In the genomic region with DNA sequence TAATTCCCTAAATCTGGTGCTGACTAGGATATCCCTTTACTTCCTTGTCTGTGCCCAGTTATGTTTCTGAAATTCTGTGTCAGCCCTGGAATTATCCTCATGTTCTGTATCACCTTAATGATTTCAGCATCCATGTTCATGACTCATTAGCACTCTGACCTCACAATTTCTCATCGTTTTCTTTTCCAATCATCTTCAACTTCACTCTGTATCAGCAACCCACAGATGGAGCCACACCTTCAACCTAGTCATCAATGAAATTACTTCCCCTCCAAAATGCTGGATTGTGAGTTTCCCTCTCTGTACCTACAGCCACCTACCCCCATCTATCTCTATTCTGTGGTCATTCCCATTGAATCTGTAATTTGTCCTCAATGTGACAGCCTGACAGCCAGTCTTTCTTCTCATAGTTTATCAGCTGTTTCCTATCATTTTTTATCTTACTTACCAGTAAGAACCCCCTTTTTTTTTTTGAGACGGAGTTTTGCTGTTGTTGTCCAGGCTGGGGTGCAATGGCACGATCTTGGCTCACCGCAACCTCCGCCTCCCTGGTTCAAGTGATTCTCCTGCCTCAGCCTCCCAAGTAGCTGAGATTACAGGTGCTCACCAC, we compare ENCODE assay signal across 11 cellular contexts. TPM values are rescaled to one million over a fixed set of nuclear protein-coding genes. Genes with fewer than 3 reads are reported as not detected.
A peak's percentile ranks its signal among the peaks of the same experiment; 100 is the strongest.
DNase-seq lines count a peak whose midpoint lies in the region; ATAC-seq, FAIRE-seq and TF ChIP-seq lines count a peak whose summit lies in the region.
"Had no signal": no experiment of that assay in that cellular context is flagged by ENCODE, and none has a peak within 500 bp of the region (broad histone marks: within the 10 kb centered on the region; RNA-seq: fewer than 3 reads in every experiment).

No MANE protein-coding gene starts in this region.

- H3K9me3 Mint-ChIP-seq in natural killer cell treated with Interleukin-12 subunit alpha and Interleukin-12 subunit beta and Interleukin-15 and Interleukin-18, amount 100 ng/mL, for 72 hours, result no peaks in the 10 kb centered on the region
- no peaks in the 10 kb centered on the region for H3K9me3 Mint-ChIP-seq in natural killer cell
- peaks cover 4% of the 10 kb centered on the region for H3K9me3 Mint-ChIP-seq in stimulated activated naive CD8-positive, alpha-beta T cell treated with anti-CD3 and anti-CD28 coated beads, Interleukin-15, Interleukin-2, amounts not matched to agents 100 ng/mL and 50 ng/mL, for 24 hours

- intact Hi-C loops in natural killer cell (cut with micrococcal nuclease), result loop anchor here (10.0 kb wide), 2 partner anchors 463 to 1177 kb away; a partner anchor contains a TSS

- peak overlapping the region in 1 of 2 donors; percentile 2 for H3K27ac Mint-ChIP-seq in natural killer cell treated with Interleukin-12 subunit alpha and Interleukin-12 subunit beta and Interleukin-15 and Interleukin-18, amount 100 ng/mL, for 72 hours
- no peak overlapping the region for H3K27ac Mint-ChIP-seq in natural killer cell
- H3K27ac Mint-ChIP-seq in stimulated activated naive CD8-positive, alpha-beta T cell treated with anti-CD3 and anti-CD28 coated beads, Interleukin-15, Interleukin-2, amounts not matched to agents 100 ng/mL and 50 ng/mL, for 24 hours, result peak overlapping the region; percentile 23

- TF ChIP-seq POLR2A in erythroblast (IDR thresholded peaks at IDR 0.05; ENCODE audit: low read length), result peak; percentile 37

- peak overlapping the region; percentile 13 for H3K4me3 Mint-ChIP-seq in natural killer cell treated with Interleukin-12 subunit alpha and Interleukin-12 subunit beta and Interleukin-15 and Interleukin-18, amount 100 ng/mL, for 72 hours
- H3K4me3 Mint-ChIP-seq in natural killer cell, result no peak overlapping the region
- H3K4me3 Mint-ChIP-seq in stimulated activated naive CD8-positive, alpha-beta T cell treated with anti-CD3 and anti-CD28 coated beads, Interleukin-15, Interleukin-2, amounts not matched to agents 100 ng/mL and 50 ng/mL, for 24 hours, result no peak overlapping the region

- no peak for TF ChIP-seq CTCF in natural killer cell (IDR thresholded peaks at IDR 0.05)

- ATAC-seq in natural killer cell treated with Interleukin-12 subunit alpha and Interleukin-12 subunit beta and Interleukin-15 and Interleukin-18, amount 100 ng/mL, for 72 hours, result no peak
- ATAC-seq in natural killer cell (no peak), HG03139 (IDR thresholded peaks at IDR 0.05; ENCODE audit: unreplicated experiment) (no peak)
- ATAC-seq: psoas muscle had no signal

- FAIRE-seq in HTR-8/SVneo (lab: Jason Lieb, UNC), result no peak
- FAIRE-seq: urothelium cell line had no signal

- peaks cover 0 to 10% of the 10 kb centered on the region in 2 donors for H3K27me3 Mint-ChIP-seq in natural killer cell treated with Interleukin-12 subunit alpha and Interleukin-12 subunit beta and Interleukin-15 and Interleukin-18, amount 100 ng/mL, for 72 hours
- H3K27me3 Mint-ChIP-seq in natural killer cell (ENCODE audit: low read depth in 2 of 2), result no peaks in the 10 kb centered on the region
- H3K27me3 Mint-ChIP-seq in stimulated activated naive CD8-positive, alpha-beta T cell treated with anti-CD3 and anti-CD28 coated beads, Interleukin-15, Interleukin-2, amounts not matched to agents 100 ng/mL and 50 ng/mL, for 24 hours, result no peaks in the 10 kb centered on the region

- no peak for DNase-seq in natural killer cell treated with Interleukin-12 subunit alpha and Interleukin-12 subunit beta and Interleukin-15 and Interleukin-18, amount 100 ng/mL, for 72 hours (ENCODE audit: low spot score)
- DNase-seq in natural killer cell (no peak), SW480 (ENCODE audit: low spot score) (peak; percentile 21), erythroblast (lab: John Stamatoyannopoulos, UW) (peak; percentile 90 to 94), NCI-H748 (lab: John Stamatoyannopoulos, UW; ENCODE audit: unreplicated experiment) (no peak), HTR-8/SVneo (ENCODE audit: insufficient read length, low spot score) (no peak)
- DNase-seq: NCI-H146, psoas muscle had no signal

- H3K36me3 Mint-ChIP-seq in natural killer cell treated with Interleukin-12 subunit alpha and Interleukin-12 subunit beta and Interleukin-15 and Interleukin-18, amount 100 ng/mL, for 72 hours, result peaks cover 8% of the 10 kb centered on the region
- peaks cover 6% of the 10 kb centered on the region for H3K36me3 Mint-ChIP-seq in natural killer cell
- H3K36me3 Mint-ChIP-seq in stimulated activated naive CD8-positive, alpha-beta T cell treated with anti-CD3 and anti-CD28 coated beads, Interleukin-15, Interleukin-2, amounts not matched to agents 100 ng/mL and 50 ng/mL, for 24 hours (ENCODE audit: low read depth), result peaks cover 17% of the 10 kb centered on the region

- peaks cover 14 to 23% of the 10 kb centered on the region in 2 donors for H3K4me1 Mint-ChIP-seq in natural killer cell treated with Interleukin-12 subunit alpha and Interleukin-12 subunit beta and Interleukin-15 and Interleukin-18, amount 100 ng/mL, for 72 hours (ENCODE audit: low read depth in 2 of 2)
- H3K4me1 Mint-ChIP-seq in natural killer cell, result peaks cover 14 to 22% of the 10 kb centered on the region in 2 donors
- H3K4me1 Mint-ChIP-seq in stimulated activated naive CD8-positive, alpha-beta T cell treated with anti-CD3 and anti-CD28 coated beads, Interleukin-15, Interleukin-2, amounts not matched to agents 100 ng/mL and 50 ng/mL, for 24 hours (ENCODE audit: low read depth), result peaks cover 45% of the 10 kb centered on the region

RNA-seq across cellular contexts. Expression of a gene that starts 3.1 kb away (rescaled TPM):
- total RNA-seq in natural killer cell treated with Interleukin-12 subunit alpha and Interleukin-12 subunit beta and Interleukin-15 and Interleukin-18, amount 100 ng/mL, for 72 hours, result 10 to 100 TPM; 52.7 to 55.4 TPM
- 10 to 100 TPM; 48.5 to 73.0 (median 53.8) TPM for total RNA-seq in natural killer cell

Comparison
In these comparisons a context has a peak if more than half of its experiments do, and no peak if none do; other contexts are left out.
1. DNase-seq: peak in SW480 (single experiment) and erythroblast (2 of 2); none in natural killer cell treated with Interleukin-12 subunit alpha and Interleukin-12 subunit beta and Interleukin-15 and Interleukin-18, amount 100 ng/mL, for 72 hours (single experiment), natural killer cell (single experiment), NCI-H748 (single experiment) and HTR-8/SVneo (single experiment).